Comparison of ENCODE assay signal across 16 cellular contexts in genomic region chr7:44396498-44396897, GRCh38.
A peak's percentile ranks its signal among the peaks of the same experiment; 100 is the strongest.
DNase-seq lines count a peak whose midpoint lies in the region; TF ChIP-seq lines count a peak whose summit lies in the region.
"Had no signal": no experiment of that assay in that cellular context is flagged by ENCODE, and none has a peak within 500 bp of the region (broad histone marks: within the 10 kb centered on the region; RNA-seq: fewer than 3 reads in every experiment).

No MANE protein-coding gene starts in this region.

- POLR2A ChIA-PET in activated CD4-positive, alpha-beta T cell treated with anti-CD3 and anti-CD28 coated beads, Interleukin-2, amount 10 ng/mL, durations not matched to agents 7 days and 5 days (lab: Charles Lee), result no interaction called here
- POLR2A ChIA-PET in HEK293T (lab: Yijun Ruan, JAX), result no interaction called here

- no peak overlapping the region for H3K4me2 ChIP-seq in parathyroid adenoma (ENCODE audit: low read length)
- H3K4me2 ChIP-seq: BLaER1 treated with 17β-estradiol and CSF1 and Interleukin-3, amounts not matched to agents 10 nM and 100 nM; GM23338 had no signal

- H3K36me3 ChIP-seq in parathyroid adenoma (ENCODE audit: control insufficient read depth, insufficient read depth, low read length), result no peaks in the 10 kb centered on the region

- H2AFZ ChIP-seq in parathyroid adenoma, result no peak overlapping the region
- H2AFZ ChIP-seq: GM23338 had no signal

- H3K9ac ChIP-seq in parathyroid adenoma, result no peak overlapping the region
- H3K9ac ChIP-seq: BLaER1 treated with 17β-estradiol and CSF1 and Interleukin-3, amounts not matched to agents 10 nM and 100 nM had no signal

- peak overlapping the region; percentile 51 for H3K27ac Mint-ChIP-seq in activated CD4-positive, alpha-beta T cell treated with anti-CD3 and anti-CD28 coated beads, Interleukin-2, amount 10 ng/mL, durations not matched to agents 7 days and 5 days
- no peak overlapping the region for H3K27ac Mint-ChIP-seq in Calu3 (ENCODE audit: unreplicated experiment)
- H3K27ac Mint-ChIP-seq: B cell, GM23338, HFFc6 had no signal

- no peaks in the 10 kb centered on the region for H3K79me2 ChIP-seq in parathyroid adenoma

- H3K27me3 Mint-ChIP-seq in activated CD4-positive, alpha-beta T cell treated with anti-CD3 and anti-CD28 coated beads, Interleukin-2, amount 10 ng/mL, durations not matched to agents 7 days and 5 days, result no peaks in the 10 kb centered on the region
- H3K27me3 Mint-ChIP-seq in Calu3 (ENCODE audit: unreplicated experiment), result no peaks in the 10 kb centered on the region
- H3K27me3 Mint-ChIP-seq: B cell; CD8-positive, alpha-beta memory T cell had no signal

- H3K9me3 Mint-ChIP-seq in activated CD4-positive, alpha-beta T cell treated with anti-CD3 and anti-CD28 coated beads, Interleukin-2, amount 10 ng/mL, durations not matched to agents 7 days and 5 days, result no peaks in the 10 kb centered on the region
- H3K9me3 Mint-ChIP-seq in Calu3 (ENCODE audit: low read depth, unreplicated experiment), result no peaks in the 10 kb centered on the region
- H3K9me3 Mint-ChIP-seq: CD8-positive, alpha-beta memory T cell; GM23338; HFFc6 had no signal

- no peak overlapping the region for H3K4me3 Mint-ChIP-seq in activated CD4-positive, alpha-beta T cell treated with anti-CD3 and anti-CD28 coated beads, Interleukin-2, amount 10 ng/mL, durations not matched to agents 7 days and 5 days
- no peak overlapping the region for H3K4me3 Mint-ChIP-seq in Calu3 (ENCODE audit: low read depth, unreplicated experiment)
- H3K4me3 Mint-ChIP-seq: B cell; CD8-positive, alpha-beta memory T cell; GM23338; HFFc6 had no signal

- H3K4me1 Mint-ChIP-seq in activated CD4-positive, alpha-beta T cell treated with anti-CD3 and anti-CD28 coated beads, Interleukin-2, amount 10 ng/mL, durations not matched to agents 7 days and 5 days, result no peaks in the 10 kb centered on the region
- no peaks in the 10 kb centered on the region for H3K4me1 Mint-ChIP-seq in Calu3 (ENCODE audit: low read depth, unreplicated experiment)

- H3K9me3 ChIP-seq in parathyroid adenoma (ENCODE audit: control insufficient read depth, low read length), result no peaks in the 10 kb centered on the region
- H3K9me3 ChIP-seq: BLaER1 treated with 17β-estradiol and CSF1 and Interleukin-3, amounts not matched to agents 10 nM and 100 nM had no signal

- no peaks in the 10 kb centered on the region for H3K27me3 ChIP-seq in parathyroid adenoma (ENCODE audit: control insufficient read depth, insufficient read depth, low read length)
- H3K27me3 ChIP-seq: BLaER1 treated with 17β-estradiol and CSF1 and Interleukin-3, amounts not matched to agents 10 nM and 100 nM had no signal

- peaks cover 47% of the 10 kb centered on the region for H3K4me1 ChIP-seq in parathyroid adenoma
- H3K4me1 ChIP-seq: BLaER1 treated with 17β-estradiol and CSF1 and Interleukin-3, amounts not matched to agents 10 nM and 100 nM had no signal

- H3K27ac ChIP-seq in parathyroid adenoma, result peak overlapping the region; percentile 86
- H3K27ac ChIP-seq: BLaER1 treated with 17β-estradiol and CSF1 and Interleukin-3, amounts not matched to agents 10 nM and 100 nM had no signal

- H3K4me3 ChIP-seq in parathyroid adenoma (ENCODE audit: low read depth, low read length), result no peak overlapping the region
- H3K4me3 ChIP-seq: BLaER1 treated with 17β-estradiol and CSF1 and Interleukin-3, amounts not matched to agents 10 nM and 100 nM; GM23338 had no signal

- CTCF ChIA-PET in activated CD4-positive, alpha-beta T cell treated with anti-CD3 and anti-CD28 coated beads, Interleukin-2, amount 10 ng/mL, durations not matched to agents 7 days and 5 days (lab: Charles Lee), result no interaction called here
- CTCF ChIA-PET in HEK293T (lab: Yijun Ruan, JAX), result no interaction called here
- CTCF ChIA-PET in Calu3 (lab: Charles Lee), result no interaction called here

- intact Hi-C loops in Calu3 (cut with micrococcal nuclease; ENCODE audit: unreplicated experiment) (no loop called here), cardiac septum (cut with DNase I) (no loop called here)

- TF ChIP-seq CTCF in parathyroid adenoma (IDR thresholded peaks at IDR 0.05), result no peak
- TF ChIP-seq CTCF in Calu3 (IDR thresholded peaks at IDR 0.05; ENCODE audit: unreplicated experiment), result no peak

- H3K36me3 Mint-ChIP-seq in activated CD4-positive, alpha-beta T cell treated with anti-CD3 and anti-CD28 coated beads, Interleukin-2, amount 10 ng/mL, durations not matched to agents 7 days and 5 days (ENCODE audit: low read depth), result peaks cover 3% of the 10 kb centered on the region
- H3K36me3 Mint-ChIP-seq in Calu3 (ENCODE audit: insufficient read depth, unreplicated experiment), result peaks cover 37% of the 10 kb centered on the region

- BruUV-seq in Calu3 (replicated peaks; lab: Mats Ljungman, UMichigan), result no TSS peak

- no peak for DNase-seq in activated CD4-positive, alpha-beta T cell treated with anti-CD3 and anti-CD28 coated beads, Interleukin-2, amount 10 ng/mL, durations not matched to agents 7 days and 5 days
- no peak for DNase-seq in activated CD4-positive, alpha-beta T cell treated with anti-CD3 and anti-CD28 coated beads, Interleukin-2, amount 50 U/mL, for 1 hour
- DNase-seq in HEK293T (ENCODE audit: extremely low spot score), result no peak
- peak; percentile 68 for DNase-seq in left kidney (ENCODE audit: low read depth, low spot score)
- DNase-seq in SIG-M5 (lab: John Stamatoyannopoulos, UW), result no peak
- no peak for DNase-seq in Calu3
- DNase-seq in cardiac septum (ENCODE audit: low spot score), result no peak
- DNase-seq: 8988T; CD8-positive, alpha-beta memory T cell; COR-L47; HCEC 1CT; HFFc6 had no signal

TF ChIP-seq in HEK293T, 16 proteins besides CTCF, POLR2A, EP300 and RAD21:
- peak; percentile 25; the same call in 1 of the 2 replicates for TF ChIP-seq PKNOX1 (IDR thresholded peaks at IDR 0.05)
- no peak for TF ChIP-seq CTBP1 (IDR thresholded peaks at IDR 0.05; ENCODE audit: borderline replicate concordance)
- no peak for TF ChIP-seq L3MBTL2 (conservative IDR thresholded peaks at IDR 0.05)
TF ChIP-seq in HEK293T: peak in this region for 1.
